Comparison of ENCODE assay signal across 8 cellular contexts in genomic region chr3:53238051-53238850, GRCh38. TPM values are rescaled to one million over a fixed set of nuclear protein-coding genes. Genes with fewer than 3 reads are reported as not detected.
DNase-seq lines count a peak whose midpoint lies in the region; FAIRE-seq and TF ChIP-seq lines count a peak whose summit lies in the region.

No MANE protein-coding gene starts in this region.

- H2AFZ ChIP-seq in H1 (ENCODE audit: low read length): no peak overlapping the region

- TF ChIP-seq CTCF in Caco-2 (IDR thresholded peaks at IDR 0.05; ENCODE audit: insufficient read depth in 1 of 2, low read depth in 1 of 2, low read length in 1 of 2, severe bottlenecking in 1 of 2, unreplicated experiment in 1 of 2) (no peak), H1 (IDR thresholded peaks at IDR 0.05; ENCODE audit: control extremely low read depth in 1 of 3, insufficient read depth in 1 of 3, low read depth in 1 of 3, low read length in 3 of 3) (no peak), neural crest cell (conservative IDR thresholded peaks at IDR 0.05) (no peak)

- no peak overlapping the region for H3K4me2 ChIP-seq in H1 (ENCODE audit: insufficient read depth in 1 of 2, low read depth in 2 of 2, low read length in 2 of 2)

- no peak overlapping the region for H3K4me3 Mint-ChIP-seq in Caco-2 (ENCODE audit: unreplicated experiment)
- no peak overlapping the region for H3K4me3 Mint-ChIP-seq in neural crest cell

- TF ChIP-seq EP300 in H1 (IDR thresholded peaks at IDR 0.05; ENCODE audit: borderline replicate concordance in 1 of 2, low read depth in 2 of 2, low read length in 2 of 2): no peak

- H2BK120ac ChIP-seq in H1 (replicated peaks; ENCODE audit: low read depth, low read length): no peak overlapping the region

- TF ChIP-seq POLR2A in H1 (IDR thresholded peaks at IDR 0.05; ENCODE audit: control extremely low read depth in 1 of 2, low read depth in 2 of 2, low read length in 2 of 2): no peak

- H3K36me3 Mint-ChIP-seq in Caco-2 (ENCODE audit: insufficient read depth, unreplicated experiment) (peaks cover 79% of the 10 kb centered on the region), neural crest cell (ENCODE audit: low read depth) (no peaks in the 10 kb centered on the region)

- in situ Hi-C loops in KBM-7 (cut with MboI; ENCODE audit: low pct_unique_long_range_greater_than_20kb, low sequenced_read_pairs): no loop called here

- H3K36me3 ChIP-seq in Caco-2 (ENCODE audit: control insufficient read depth, insufficient read depth, low read length): peaks cover 5% of the 10 kb centered on the region
- peaks cover 53 to 82% (median 77%) of the 10 kb centered on the region in 4 experiments for H3K36me3 ChIP-seq in H1 (ENCODE audit: control insufficient read depth in 2 of 4, insufficient read depth in 4 of 4, low read length in 3 of 4)

- no peak for FAIRE-seq in H1 (lab: Jason Lieb, UNC)
- FAIRE-seq in GM19239 (lab: Jason Lieb, UNC): no peak

- no peak for TF ChIP-seq RAD21 in H1 (IDR thresholded peaks at IDR 0.05 in 1 of 2, conservative IDR thresholded peaks at IDR 0.05 in 1 of 2; ENCODE audit: low read depth in 2 of 2, low read length in 2 of 2)

- no peak overlapping the region for H3K56ac ChIP-seq in H1 (replicated peaks; ENCODE audit: insufficient read length, low read depth, low read length)

- CTCF ChIA-PET in Caco-2 (lab: Charles Lee): no interaction called here
- CTCF ChIA-PET in H1 (lab: Charles Lee; ENCODE audit: partially characterized antibody): interaction anchor here (1.9 to 9.0 kb wide), 2 partner anchors 10 to 16 kb away, joined by 9 to 68 read pairs; no protein-coding TSS in a partner anchor

- H2BK20ac ChIP-seq in H1 (ENCODE audit: low read length): no peak overlapping the region

- H3K23ac ChIP-seq in H1 (ENCODE audit: insufficient read length): no peak overlapping the region

- H3K4me3 ChIP-seq in Caco-2 (ENCODE audit: low read depth, low read length) (no peak overlapping the region), H1 (ENCODE audit: extremely low read depth in 1 of 4, insufficient read depth in 2 of 4, low read depth in 3 of 4, low read length in 4 of 4) (no peak overlapping the region)

- no TSS peak for BruUV-seq in Caco-2 (replicated peaks; lab: Mats Ljungman, UMichigan)

- peaks cover 29 to 57% of the 10 kb centered on the region in 2 experiments for H4K20me1 ChIP-seq in H1 (replicated peaks in 1 of 2; ENCODE audit: control insufficient read depth in 1 of 2, insufficient read depth in 2 of 2, low read length in 2 of 2)

- H3K4me1 Mint-ChIP-seq in Caco-2 (ENCODE audit: low read depth, unreplicated experiment): peaks cover 12% of the 10 kb centered on the region
- H3K4me1 Mint-ChIP-seq in neural crest cell: peaks cover 14% of the 10 kb centered on the region

- peak overlapping the region; percentile 53 for H3K27ac Mint-ChIP-seq in Caco-2 (ENCODE audit: unreplicated experiment)
- H3K27ac Mint-ChIP-seq in neural crest cell (ENCODE audit: unreplicated experiment): peak overlapping the region; percentile 57

- no peak overlapping the region for H2BK12ac ChIP-seq in H1 (ENCODE audit: low read depth, low read length)

- POLR2A ChIA-PET in Caco-2 (lab: Charles Lee): no interaction called here
- POLR2A ChIA-PET in H1 (lab: Charles Lee; ENCODE audit: partially characterized antibody): interaction anchor here (5.5 to 28.5 kb wide), 2 partner anchors 12 to 15 kb away, joined by 32 to 449 read pairs; partner anchors contain the start of gene TKT

- H3K9me3 Mint-ChIP-seq in Caco-2 (ENCODE audit: unreplicated experiment) (no peaks in the 10 kb centered on the region), neural crest cell (no peaks in the 10 kb centered on the region)

- H3K4me1 ChIP-seq in Caco-2: peaks cover 18% of the 10 kb centered on the region
- H3K4me1 ChIP-seq in H1 (replicated peaks in 1 of 4; ENCODE audit: control insufficient read depth in 3 of 4, insufficient read depth in 4 of 4, low read length in 3 of 4): peaks cover 1 to 10% (median 4%) of the 10 kb centered on the region in 4 experiments

- no peak overlapping the region for H3K27ac ChIP-seq in H1 (ENCODE audit: low read depth, low read length)

- H4K91ac ChIP-seq in H1 (replicated peaks; ENCODE audit: insufficient read length, low read length): no peak overlapping the region

- H3K27me3 ChIP-seq in Caco-2 (replicated peaks; ENCODE audit: control insufficient read depth, insufficient read depth, low read length) (no peaks in the 10 kb centered on the region), H1 (replicated peaks in 1 of 4; ENCODE audit: control insufficient read depth in 3 of 4, extremely low read depth in 1 of 4, insufficient read depth in 3 of 4, low read length in 3 of 4) (no peaks in the 10 kb centered on the region)

- H3K9me3 ChIP-seq in Caco-2 (no peaks in the 10 kb centered on the region), H1 (ENCODE audit: insufficient read depth in 2 of 2, low read depth in 1 of 2, low read length in 1 of 2) (no peaks in the 10 kb centered on the region)

- H3K4ac ChIP-seq in H1 (replicated peaks; ENCODE audit: insufficient read length, low read depth, low read length): no peak overlapping the region

- H4K8ac ChIP-seq in H1 (ENCODE audit: extremely low read depth, insufficient read depth, low read length): peak overlapping the region; percentile 35; the same call in 1 of the 2 replicates

- DNase-seq in Caco-2 (peak in 1 of 2 experiments; percentile 57), NCI-H2227 (lab: John Stamatoyannopoulos, UW; ENCODE audit: unreplicated experiment) (peak; percentile 18), H1 (ENCODE audit: low read depth in 1 of 2, low spot score in 2 of 2) (no peak), neural crest cell (ENCODE audit: low read depth, low spot score) (no peak), NCI-H1417 (lab: John Stamatoyannopoulos, UW) (no peak), GM19239 (ENCODE audit: insufficient read length, low spot score) (no peak), KBM-7 (no peak)
- no peak for DNase-seq in activated CD4-positive, alpha-beta T cell treated with anti-CD3 and anti-CD28 coated beads for 4 hours

- H3K9ac ChIP-seq in H1 (replicated peaks in 1 of 4; ENCODE audit: extremely low read depth in 1 of 4, low read depth in 3 of 4, low read length in 3 of 4): no peak overlapping the region

- H3K23me2 ChIP-seq in H1 (ENCODE audit: low read depth, low read length): no peaks in the 10 kb centered on the region

- peaks cover under 1 to 50% of the 10 kb centered on the region in 2 experiments; a peak in 3 of 4 replicates for H3K79me2 ChIP-seq in H1 (ENCODE audit: control insufficient read depth in 1 of 2, insufficient read depth in 2 of 2, low read length in 2 of 2)

- WGBS in H1 (ENCODE audit: extremely low coverage in 1 of 2, insufficient coverage in 1 of 2, insufficient read length in 1 of 2, insufficient replicate concordance in 2 of 2, low coverage in 1 of 2, low lambda C conversion rate in 2 of 2, missing lambda C conversion rate in 1 of 2), 2 experiments: 95% methylated on average over 6 of the region's 6 CpGs; no CpG with 5 or more reads in 1 of the 2 experiments

- H2BK15ac ChIP-seq in H1 (ENCODE audit: low read length): no peak overlapping the region

- H3K27me3 Mint-ChIP-seq in Caco-2 (ENCODE audit: insufficient read depth, unreplicated experiment) (no peaks in the 10 kb centered on the region), neural crest cell (ENCODE audit: low read depth) (no peaks in the 10 kb centered on the region)

- no peak overlapping the region for H4K5ac ChIP-seq in H1 (ENCODE audit: insufficient read length, low read depth, low read length)

- peaks cover 25% of the 10 kb centered on the region for H3K79me1 ChIP-seq in H1 (ENCODE audit: low read depth, low read length)

- H3K14ac ChIP-seq in H1 (ENCODE audit: insufficient read length): no peak overlapping the region

- no peak overlapping the region for H2AK5ac ChIP-seq in H1 (ENCODE audit: low read depth, low read length)

- H3K18ac ChIP-seq in H1 (ENCODE audit: extremely low read depth, low read length): no peak overlapping the region

- intact Hi-C loops in Caco-2 (cut with micrococcal nuclease; ENCODE audit: unreplicated experiment): no loop called here

- H2BK5ac ChIP-seq in H1 (ENCODE audit: low read depth, low read length): peak overlapping the region; percentile 56; the same call in 1 of the 2 replicates

TF ChIP-seq in H1, 55 proteins besides CTCF, POLR2A, EP300 and RAD21 (continues in another document):
- TF ChIP-seq BRCA1 (IDR thresholded peaks at IDR 0.05; ENCODE audit: low read depth, low read length) (no peak), SUZ12 (IDR thresholded peaks at IDR 0.05; ENCODE audit: low read length) (no peak), RFX5 (IDR thresholded peaks at IDR 0.05; ENCODE audit: borderline replicate concordance, low read depth, low read length) (no peak), POU5F1 (IDR thresholded peaks at IDR 0.05; ENCODE audit: low read depth, low read length) (no peak), SP1 (IDR thresholded peaks at IDR 0.05; ENCODE audit: low read depth, low read length) (no peak), YY1 (IDR thresholded peaks at IDR 0.05; ENCODE audit: low read depth, low read length) (no peak), CHD1 (IDR thresholded peaks at IDR 0.05; ENCODE audit: low read depth, low read length) (no peak), SAP30 (IDR thresholded peaks at IDR 0.05; ENCODE audit: insufficient read depth, insufficient replicate concordance, low read length) (no peak), KDM1A (IDR thresholded peaks at IDR 0.05; ENCODE audit: borderline replicate concordance, low read length) (no peak), CEBPB (IDR thresholded peaks at IDR 0.05; ENCODE audit: low read depth, low read length) (no peak), TEAD4 (IDR thresholded peaks at IDR 0.05; ENCODE audit: low read depth, low read length) (no peak), KDM4A (IDR thresholded peaks at IDR 0.05; ENCODE audit: low read depth, low read length, severe bottlenecking) (no peak), MAFK (IDR thresholded peaks at IDR 0.05; ENCODE audit: low read depth, low read length) (no peak), RXRA (IDR thresholded peaks at IDR 0.05; ENCODE audit: insufficient read depth, low read depth, low read length) (no peak), RNF2 (IDR thresholded peaks at IDR 0.05; ENCODE audit: borderline replicate concordance, low read depth, low read length, missing control alignments, poor library complexity, severe bottlenecking) (no peak), JUN (IDR thresholded peaks at IDR 0.05; ENCODE audit: low read depth, low read length) (no peak)

RNA-seq across cellular contexts. Expression of gene TKT, which starts 17.6 kb away (rescaled TPM):
- total RNA-seq in Caco-2 (2022) (339 and 381 TPM in 2 replicates), neural crest cell (556 and 564 TPM in 2 replicates)
- total RNA-seq in H1 (2021; fragmentation: NEBNext Ultra II Directional; extraction: Animal tissue kit (Norgen Biotek cat#: 25700)): 975 and 986 TPM in 2 replicates
- 418 and 649 TPM in 2 replicates for polyA plus RNA-seq in H1 (2011; rRNA removed)
- 449 TPM for polyA plus RNA-seq in H1 (2011; cell fraction: cytosol; rRNA removed)
- polyA plus RNA-seq in H1 (2011; cell fraction: nucleus; rRNA removed): 987 TPM
- 570 to 1,148 TPM (median 1,049 TPM) in 4 replicates for polyA plus RNA-seq in H1 (2012, experiment 1 of 2)
- 841 TPM for polyA plus RNA-seq in H1 (2012, experiment 2 of 2)
- polyA plus RNA-seq in H1 (2013, experiment 1 of 2): 760 TPM
- polyA plus RNA-seq in H1 (2013, experiment 2 of 2): 785 TPM
- polyA minus RNA-seq in H1 (2011; rRNA and poly(A)+ RNA removed): 353 and 390 TPM in 2 replicates
- polyA minus RNA-seq in H1 (2011; cell fraction: cytosol; rRNA and poly(A)+ RNA removed): 430 TPM
- 346 TPM for polyA minus RNA-seq in H1 (2011; cell fraction: nucleus; rRNA and poly(A)+ RNA removed)
